ENCODE assay signal across 10 cellular contexts in the genomic region with DNA sequence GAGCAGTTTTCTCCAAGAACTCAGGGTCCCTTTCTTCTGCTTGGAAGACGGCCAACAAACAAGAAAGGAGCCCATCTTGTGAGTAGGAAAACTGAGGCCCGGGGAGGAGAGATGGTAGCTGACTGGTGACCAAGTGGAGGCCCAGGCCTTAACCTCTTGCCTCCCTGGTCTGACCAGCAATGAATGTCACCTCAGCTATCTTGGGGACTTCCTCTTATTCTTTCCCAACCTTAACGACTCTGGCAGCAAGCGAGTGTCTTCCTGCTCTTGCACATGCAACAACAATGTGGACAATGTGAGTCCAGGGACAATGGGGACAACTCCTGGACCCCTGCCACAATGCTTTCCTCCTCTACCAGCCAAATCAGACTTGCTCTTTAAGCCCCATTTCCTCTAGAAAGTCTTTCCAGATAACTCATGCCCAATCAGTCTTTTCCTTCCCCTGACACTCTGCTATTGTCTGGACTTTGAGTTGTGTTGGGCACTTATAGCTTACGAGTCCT. TPM values are rescaled to one million over a fixed set of nuclear protein-coding genes. Genes with fewer than 3 reads are reported as not detected.
DNase-seq lines count a peak whose midpoint lies in the region; ATAC-seq, FAIRE-seq and TF ChIP-seq lines count a peak whose summit lies in the region.
"Had no signal": no experiment of that assay in that cellular context is flagged by ENCODE, and none has a peak within 500 bp of the region (broad histone marks: within the 10 kb centered on the region; RNA-seq: fewer than 3 reads in every experiment).

No MANE protein-coding gene starts in this region.

- H3K27ac Mint-ChIP-seq in astrocyte (ENCODE audit: unreplicated experiment): peak overlapping the region; percentile 62
- no peak overlapping the region for H3K27ac Mint-ChIP-seq in activated T-cell treated with anti-CD3 and anti-CD28 coated beads, Interleukin-2, amount 50 U/mL, for 72 hours

- H3K36me3 ChIP-seq in astrocyte (ENCODE audit: insufficient read depth, low read length) (peaks cover 4% of the 10 kb centered on the region), left lung (no peaks in the 10 kb centered on the region), spleen (no peaks in the 10 kb centered on the region)
- H3K36me3 ChIP-seq: HAP-1 had no signal

- peak overlapping the region; percentile 16 for H3K4me2 ChIP-seq in astrocyte (ENCODE audit: low read length)

- peak; percentile 64; the same call in 1 of the 2 replicates for TF ChIP-seq EP300 in Ishikawa (IDR thresholded peaks at IDR 0.05; ENCODE audit: borderline replicate concordance)

- peak; percentile 23 for FAIRE-seq in astrocyte (lab: Jason Lieb, UNC)

- H3K9me3 Mint-ChIP-seq in astrocyte (ENCODE audit: unreplicated experiment): no peaks in the 10 kb centered on the region
- no peaks in the 10 kb centered on the region for H3K9me3 Mint-ChIP-seq in activated T-cell treated with anti-CD3 and anti-CD28 coated beads, Interleukin-2, amount 50 U/mL, for 72 hours

- H3K9ac ChIP-seq in astrocyte (ENCODE audit: low read length): no peak overlapping the region

- H3K79me2 ChIP-seq in astrocyte (ENCODE audit: insufficient read depth, low read length): peaks cover 82% of the 10 kb centered on the region

- H3K4me3 ChIP-seq in astrocyte (ENCODE audit: insufficient read depth, low read depth, low read length) (no peak overlapping the region), left lung (no peak overlapping the region), spleen (no peak overlapping the region)
- H3K4me3 ChIP-seq: HAP-1 had no signal

- H3K27me3 ChIP-seq in astrocyte (ENCODE audit: insufficient read depth, low read length) (no peaks in the 10 kb centered on the region), left lung (no peaks in the 10 kb centered on the region), spleen (replicated peaks in 1 of 7) (no peaks in the 10 kb centered on the region)

- H2AFZ ChIP-seq in astrocyte (ENCODE audit: low read depth, low read length): no peak overlapping the region

- H3K4me3 Mint-ChIP-seq in astrocyte (ENCODE audit: unreplicated experiment): no peak overlapping the region
- no peak overlapping the region for H3K4me3 Mint-ChIP-seq in activated T-cell treated with anti-CD3 and anti-CD28 coated beads, Interleukin-2, amount 50 U/mL, for 72 hours

- no peaks in the 10 kb centered on the region for H3K27me3 Mint-ChIP-seq in astrocyte (ENCODE audit: low read depth, unreplicated experiment)
- H3K27me3 Mint-ChIP-seq in activated T-cell treated with anti-CD3 and anti-CD28 coated beads, Interleukin-2, amount 50 U/mL, for 72 hours (ENCODE audit: low read depth): no peaks in the 10 kb centered on the region

- TF ChIP-seq CTCF in astrocyte (IDR thresholded peaks at IDR 0.05; ENCODE audit: insufficient read depth, low read depth, low read length) (no peak), left lung (IDR thresholded peaks at IDR 0.05) (no peak), spleen (IDR thresholded peaks at IDR 0.05 in 8 of 11, conservative IDR thresholded peaks at IDR 0.05 in 3 of 11) (no peak)

- peaks cover 37% of the 10 kb centered on the region for H4K20me1 ChIP-seq in astrocyte (ENCODE audit: insufficient read depth, low read length)

- 33 to 49% (median 40%) methylated on average over 5 of the region's 5 CpGs for WGBS in spleen, 5 donors

- intact Hi-C loops in left lung (cut with DNase I) (no loop called here), spleen (cut with DNase I; ENCODE audit: low total_unique reads) (no loop called here), sciatic nerve (cut with DNase I) (no loop called here)

- H3K36me3 Mint-ChIP-seq in astrocyte (ENCODE audit: low read depth, unreplicated experiment): peaks cover 18% of the 10 kb centered on the region
- no peaks in the 10 kb centered on the region for H3K36me3 Mint-ChIP-seq in activated T-cell treated with anti-CD3 and anti-CD28 coated beads, Interleukin-2, amount 50 U/mL, for 72 hours (ENCODE audit: insufficient read depth in 2 of 2)

- H3K4me1 Mint-ChIP-seq in astrocyte (ENCODE audit: low read depth, unreplicated experiment): peaks cover 37% of the 10 kb centered on the region
- no peaks in the 10 kb centered on the region for H3K4me1 Mint-ChIP-seq in activated T-cell treated with anti-CD3 and anti-CD28 coated beads, Interleukin-2, amount 50 U/mL, for 72 hours (ENCODE audit: low read depth)

- ATAC-seq in left lung: no peak
- no peak for ATAC-seq in activated T-cell treated with anti-CD3 and anti-CD28 coated beads, Interleukin-2, amount 50 U/mL, for 72 hours (replicated peaks in 1 of 2)
- ATAC-seq in sciatic nerve: no peak

- no peak for TF ChIP-seq RAD21 in Ishikawa (IDR thresholded peaks at IDR 0.05; ENCODE audit: low read depth)

- DNase-seq in astrocyte (ENCODE audit: low read depth) (no peak), left lung (no peak), spleen (no peak), NCI-H1694 (lab: John Stamatoyannopoulos, UW) (no peak), sciatic nerve (ENCODE audit: low spot score) (no peak)
- DNase-seq in activated T-cell treated with anti-CD3 and anti-CD28 coated beads, Interleukin-2, amount 50 U/mL, for 72 hours: no peak
- no peak for DNase-seq in stimulated activated CD4-positive, alpha-beta T cell treated with anti-CD3 and anti-CD28 coated beads, Interleukin-1b, Interleukin-23, amount 100 ng/mL, for 48 hours
- DNase-seq: SHP77 treated with DMSO at 0.1 percent for 48 hours had no signal

- H3K27ac ChIP-seq in astrocyte (ENCODE audit: low read depth, low read length) (no peak overlapping the region), left lung (peak overlapping the region; percentile 23 to 55), spleen (peak overlapping the region; percentile 13 to 81 (median 56))

- H3K9me3 ChIP-seq in astrocyte (ENCODE audit: insufficient read depth, low read depth, low read length): no peaks in the 10 kb centered on the region
- no peaks in the 10 kb centered on the region for H3K9me3 ChIP-seq in left lung
- no peaks in the 10 kb centered on the region for H3K9me3 ChIP-seq in spleen
- H3K9me3 ChIP-seq: HAP-1 had no signal

- no peak for TF ChIP-seq POLR2A in spleen (IDR thresholded peaks at IDR 0.05)

- peaks cover 44% of the 10 kb centered on the region for H3K4me1 ChIP-seq in astrocyte (ENCODE audit: insufficient read depth, low read length)
- H3K4me1 ChIP-seq in left lung: peaks cover 18 to 71% of the 10 kb centered on the region in 2 donors
- peaks cover 8 to 90% (median 52%) of the 10 kb centered on the region in 6 donors for H3K4me1 ChIP-seq in spleen
- H3K4me1 ChIP-seq: HAP-1 had no signal

TF ChIP-seq in Ishikawa, 13 proteins besides CTCF, POLR2A, EP300 and RAD21 (continues in another document):
- no peak for TF ChIP-seq FOXM1 (IDR thresholded peaks at IDR 0.05; ENCODE audit: borderline replicate concordance, low read depth)
- TF ChIP-seq TAF1 (IDR thresholded peaks at IDR 0.05; ENCODE audit: low read depth): no peak
- TF ChIP-seq, protein P1, sequence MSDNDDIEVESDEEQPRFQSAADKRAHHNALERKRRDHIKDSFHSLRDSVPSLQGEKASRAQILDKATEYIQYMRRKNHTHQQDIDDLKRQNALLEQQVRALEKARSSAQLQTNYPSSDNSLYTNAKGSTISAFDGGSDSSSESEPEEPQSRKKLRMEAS (IDR thresholded peaks at IDR 0.05): no peak
- no peak for TF ChIP-seq CREB1 (IDR thresholded peaks at IDR 0.05; ENCODE audit: low read depth)
- TF ChIP-seq REST (IDR thresholded peaks at IDR 0.05; ENCODE audit: low read depth): no peak
- TF ChIP-seq ZBTB7A (IDR thresholded peaks at IDR 0.05; ENCODE audit: low read depth): no peak
- TF ChIP-seq EGR1 (IDR thresholded peaks at IDR 0.05): no peak
- TF ChIP-seq, protein P2, sequence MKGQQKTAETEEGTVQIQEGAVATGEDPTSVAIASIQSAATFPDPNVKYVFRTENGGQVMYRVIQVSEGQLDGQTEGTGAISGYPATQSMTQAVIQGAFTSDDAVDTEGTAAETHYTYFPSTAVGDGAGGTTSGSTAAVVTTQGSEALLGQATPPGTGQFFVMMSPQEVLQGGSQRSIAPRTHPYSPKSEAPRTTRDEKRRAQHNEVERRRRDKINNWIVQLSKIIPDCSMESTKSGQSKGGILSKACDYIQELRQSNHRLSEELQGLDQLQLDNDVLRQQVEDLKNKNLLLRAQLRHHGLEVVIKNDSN (IDR thresholded peaks at IDR 0.05): no peak
- peak; percentile 73 for TF ChIP-seq NFIC (IDR thresholded peaks at IDR 0.05)
- 0 out of 2 replicates have a peak, but pooled peaks have one; percentile 18 for TF ChIP-seq YY1 (IDR thresholded peaks at IDR 0.05; ENCODE audit: low read depth)

RNA-seq across cellular contexts. Expression of gene HSPG2, which starts 12.6 kb away (rescaled TPM):
- 249 and 262 TPM in 2 replicates for total RNA-seq in astrocyte
- total RNA-seq in left lung: 100 to 1,000 TPM; 324 to 434 TPM
- total RNA-seq in spleen: 100 to 1,000 TPM in 6 of 7 donors, 10 to 100 TPM in 1; 69.7 to 395 (median 178) TPM
- polyA plus RNA-seq in spleen: 10 to 100 TPM; 14.4 to 63.5 (median 15.0) TPM
- 10 to 100 TPM in 1 of 2 donors, 1 to 10 TPM in 1; 4.4 to 11.5 TPM for total RNA-seq in activated T-cell treated with anti-CD3 and anti-CD28 coated beads, Interleukin-2, amount 50 U/mL, for 72 hours
- 887 TPM for total RNA-seq in sciatic nerve

RNA-seq across cellular contexts. Expression of gene CELA3B, which starts 52.3 kb away (rescaled TPM):
- not detected in 2 replicates for total RNA-seq in astrocyte
- not detected for total RNA-seq in left lung
- total RNA-seq in spleen: 1 to 10 TPM in 2 of 7 donors, under 1 TPM in 1, not detected in 4; 0.60 to 1.8 (median 1.3) TPM
- polyA plus RNA-seq in spleen: under 1 TPM; 0.08 to 0.38 (median 0.24) TPM
- not detected for total RNA-seq in activated T-cell treated with anti-CD3 and anti-CD28 coated beads, Interleukin-2, amount 50 U/mL, for 72 hours
- total RNA-seq in sciatic nerve: 1.2 TPM

Comparison
In these comparisons a context has a peak if more than half of its experiments do, and no peak if none do; other contexts are left out.
1. RNA of gene HSPG2, which starts 12.6 kb away (total RNA-seq): 887 TPM in sciatic nerve (single experiment), 324 to 434 TPM in left lung, 249 to 262 TPM in astrocyte and 69.7 to 395 TPM in spleen; 4.4 to 11.5 TPM in activated T-cell treated with anti-CD3 and anti-CD28 coated beads, Interleukin-2, amount 50 U/mL, for 72 hours; every median in the first group is over 4 times any median in the second.